Comparison of ENCODE assay signal across 30 cellular contexts in the genomic region with DNA sequence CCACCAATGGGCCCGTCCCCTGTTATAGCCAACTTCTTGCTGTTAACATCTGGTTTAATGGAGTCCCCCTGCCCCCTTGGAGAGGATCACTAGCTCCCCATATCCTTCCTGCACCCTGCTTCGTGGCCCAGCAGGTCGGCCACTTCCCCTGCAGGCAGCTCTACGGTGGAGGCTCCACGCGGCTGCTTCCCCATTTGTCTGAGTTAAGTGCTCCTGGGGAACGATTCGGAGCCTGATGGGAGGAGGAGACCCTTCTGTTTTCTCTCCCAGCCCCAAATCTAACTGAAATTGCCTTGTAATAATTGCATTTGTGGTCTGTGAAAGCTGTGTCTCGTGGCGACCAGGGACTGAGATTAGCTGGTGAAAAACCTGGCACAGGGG.
A peak's percentile ranks its signal among the peaks of the same experiment; 100 is the strongest.
DNase-seq lines count a peak whose midpoint lies in the region; ATAC-seq, FAIRE-seq and TF ChIP-seq lines count a peak whose summit lies in the region.
"Had no signal": no experiment of that assay in that cellular context is flagged by ENCODE, and none has a peak within 500 bp of the region (broad histone marks: within the 10 kb centered on the region; RNA-seq: fewer than 3 reads in every experiment).

No MANE protein-coding gene starts in this region.

- H3K9ac ChIP-seq in astrocyte (ENCODE audit: low read length) = no peak overlapping the region
- H3K9ac ChIP-seq: SK-N-SH had no signal

- no peak overlapping the region for H3K27ac ChIP-seq in astrocyte (ENCODE audit: low read depth, low read length)
- peak overlapping the region in 2 of 3 donors; percentile 55 to 56 for H3K27ac ChIP-seq in right lobe of liver
- no peak overlapping the region for H3K27ac ChIP-seq in naive thymus-derived CD4-positive, alpha-beta T cell (ENCODE audit: low read depth, low read length)
- H3K27ac ChIP-seq: brain microvascular endothelial cell, gastrocnemius medialis, hepatocyte, HL-60, tibial nerve, VCaP had no signal

- H3K36me3 ChIP-seq in astrocyte (ENCODE audit: insufficient read depth, low read length) (no peaks in the 10 kb centered on the region), right lobe of liver (no peaks in the 10 kb centered on the region)
- no peaks in the 10 kb centered on the region for H3K36me3 ChIP-seq in naive thymus-derived CD4-positive, alpha-beta T cell (ENCODE audit: control insufficient read depth in 2 of 3, insufficient read depth in 3 of 3, low read length in 3 of 3)
- H3K36me3 ChIP-seq: brain microvascular endothelial cell, gastrocnemius medialis, tibial nerve had no signal

- WGBS in right lobe of liver (ENCODE audit: insufficient coverage, low coverage, low lambda C conversion rate, missing lambda C conversion rate) = 33% methylated on average over 9 of the region's 10 CpGs

- H3K4me3 ChIP-seq in NB4 (ENCODE audit: low read depth, low read length) (no peak overlapping the region), astrocyte (ENCODE audit: insufficient read depth, low read depth, low read length) (no peak overlapping the region), right lobe of liver (no peak overlapping the region)
- H3K4me3 ChIP-seq in naive thymus-derived CD4-positive, alpha-beta T cell (ENCODE audit: low read length) = no peak overlapping the region
- H3K4me3 ChIP-seq: gastrocnemius medialis, hepatocyte, mucosa of descending colon, tibial nerve had no signal

- CTCF ChIA-PET in Calu3 (lab: Charles Lee) = interaction anchor here (0.6 to 4.5 kb wide), 5 partner anchors 15 to 1849 kb away, joined by 3 to 18 read pairs (median 8); no protein-coding TSS in a partner anchor
- CTCF ChIA-PET in naive thymus-derived CD4-positive, alpha-beta T cell (lab: Charles Lee) = no interaction called here

- H3K27me3 Mint-ChIP-seq in Calu3 (ENCODE audit: unreplicated experiment) (no peaks in the 10 kb centered on the region), astrocyte (ENCODE audit: low read depth, unreplicated experiment) (peaks cover 7% of the 10 kb centered on the region)
- H3K27me3 Mint-ChIP-seq in naive thymus-derived CD4-positive, alpha-beta T cell = peaks cover 4 to 31% (median 18%) of the 10 kb centered on the region in 5 donors
- H3K27me3 Mint-ChIP-seq: activated naive CD4-positive, alpha-beta T cell treated with anti-CD3 and anti-CD28 coated beads, Interleukin-2, amount 50 U/mL, for 24 hours had no signal

- no peak for TF ChIP-seq CTCF in Calu3 (IDR thresholded peaks at IDR 0.05; ENCODE audit: unreplicated experiment)
- TF ChIP-seq CTCF in NB4 (IDR thresholded peaks at IDR 0.05; ENCODE audit: low read depth, low read length) = no peak
- no peak for TF ChIP-seq CTCF in astrocyte (IDR thresholded peaks at IDR 0.05; ENCODE audit: insufficient read depth, low read depth, low read length)
- no peak for TF ChIP-seq CTCF in right lobe of liver (IDR thresholded peaks at IDR 0.05)

- H3K36me3 Mint-ChIP-seq in Calu3 (ENCODE audit: insufficient read depth, unreplicated experiment) (peaks cover 5% of the 10 kb centered on the region), astrocyte (ENCODE audit: low read depth, unreplicated experiment) (peaks cover 5% of the 10 kb centered on the region)
- H3K36me3 Mint-ChIP-seq in naive thymus-derived CD4-positive, alpha-beta T cell = no peaks in the 10 kb centered on the region
- H3K36me3 Mint-ChIP-seq: activated naive CD4-positive, alpha-beta T cell treated with anti-CD3 and anti-CD28 coated beads, Interleukin-2, amount 50 U/mL, for 24 hours; natural killer cell treated with Interleukin-12 subunit alpha and Interleukin-12 subunit beta and Interleukin-15 and Interleukin-18, amount 100 ng/mL, for 72 hours; stimulated activated effector memory CD8-positive, alpha-beta T cell treated with anti-CD3 and anti-CD28 coated beads, Interleukin-12 subunit alpha, Interleukin-12 subunit beta, amount 100 ng/mL, for 72 hours had no signal

- H3K9me3 Mint-ChIP-seq in Calu3 (ENCODE audit: low read depth, unreplicated experiment) (no peaks in the 10 kb centered on the region), astrocyte (ENCODE audit: unreplicated experiment) (no peaks in the 10 kb centered on the region)
- H3K9me3 Mint-ChIP-seq in naive thymus-derived CD4-positive, alpha-beta T cell = no peaks in the 10 kb centered on the region
- H3K9me3 Mint-ChIP-seq: activated naive CD4-positive, alpha-beta T cell treated with anti-CD3 and anti-CD28 coated beads, Interleukin-2, amount 50 U/mL, for 24 hours; natural killer cell treated with Interleukin-12 subunit alpha and Interleukin-12 subunit beta and Interleukin-15 and Interleukin-18, amount 100 ng/mL, for 72 hours; stimulated activated effector memory CD8-positive, alpha-beta T cell treated with anti-CD3 and anti-CD28 coated beads, Interleukin-12 subunit alpha, Interleukin-12 subunit beta, amount 100 ng/mL, for 72 hours had no signal

- H3K4me1 ChIP-seq in astrocyte (ENCODE audit: insufficient read depth, low read length) (no peaks in the 10 kb centered on the region), right lobe of liver (peaks cover 0 to 40% (median 20%) of the 10 kb centered on the region in 4 donors)
- no peaks in the 10 kb centered on the region for H3K4me1 ChIP-seq in naive thymus-derived CD4-positive, alpha-beta T cell (ENCODE audit: control insufficient read depth in 2 of 2, insufficient read depth in 2 of 2, low read length in 2 of 2)
- H3K4me1 ChIP-seq: gastrocnemius medialis had no signal

- TF ChIP-seq POLR2A in NB4 (IDR thresholded peaks at IDR 0.05; ENCODE audit: extremely low read depth, insufficient read length) (no peak), right lobe of liver (IDR thresholded peaks at IDR 0.05) (no peak)

- H3K9me3 ChIP-seq in astrocyte (ENCODE audit: insufficient read depth, low read depth, low read length) (no peaks in the 10 kb centered on the region), right lobe of liver (no peaks in the 10 kb centered on the region)
- no peaks in the 10 kb centered on the region for H3K9me3 ChIP-seq in naive thymus-derived CD4-positive, alpha-beta T cell (ENCODE audit: control insufficient read depth in 2 of 3, low read length in 3 of 3)
- H3K9me3 ChIP-seq: gastrocnemius medialis, mucosa of descending colon, SK-N-SH, tibial nerve had no signal

- no peak for DNase-seq in Calu3
- peak; percentile 59 for DNase-seq in NB4 (ENCODE audit: low read depth)
- no peak for DNase-seq in astrocyte (ENCODE audit: low read depth)
- no peak for DNase-seq in right lobe of liver
- no peak for DNase-seq in GM03348 (ENCODE audit: low spot score)
- DNase-seq in naive thymus-derived CD4-positive, alpha-beta T cell = no peak
- DNase-seq in NCI-H1694 (lab: John Stamatoyannopoulos, UW) = no peak
- DNase-seq: activated CD4-positive, alpha-beta T cell treated with anti-CD3 and anti-CD28 coated beads for 4 hours; activated CD8-positive, alpha-beta T cell treated with anti-CD3 and anti-CD28 coated beads, Interleukin-2, amount 10 ng/mL, durations not matched to agents 7 days and 5 days; amniotic stem cell; brain microvascular endothelial cell; cerebellar nuclear complex; COR-L47; DMS79 treated with DMSO at 0.1 percent for 48 hours; gastrocnemius medialis; GF-D8; mucosa of descending colon; NCI-H187; NCI-H510A treated with DMSO at 0.1 percent for 48 hours; SK-N-SH; T-helper 2 cell had no signal

- no TSS peak for BruUV-seq in Calu3 (replicated peaks; lab: Mats Ljungman, UMichigan)

- intact Hi-C loops in Calu3 (cut with micrococcal nuclease; ENCODE audit: unreplicated experiment) (no loop called here), right lobe of liver (cut with DNase I) (no loop called here)
- intact Hi-C loops in naive thymus-derived CD4-positive, alpha-beta T cell (cut with micrococcal nuclease) = no loop called here

- no peaks in the 10 kb centered on the region for H3K79me2 ChIP-seq in astrocyte (ENCODE audit: insufficient read depth, low read length)
- H3K79me2 ChIP-seq: hepatocyte had no signal

- no peak overlapping the region for H3K4me2 ChIP-seq in astrocyte (ENCODE audit: low read length)
- H3K4me2 ChIP-seq: SK-N-SH had no signal

- ATAC-seq in right lobe of liver = no peak
- ATAC-seq in HG03565 (IDR thresholded peaks at IDR 0.05; ENCODE audit: unreplicated experiment) = no peak
- no peak for ATAC-seq in naive thymus-derived CD4-positive, alpha-beta T cell
- ATAC-seq: activated CD8-positive, alpha-beta T cell treated with anti-CD3 and anti-CD28 coated beads, Interleukin-2, amount 10 ng/mL, durations not matched to agents 7 days and 5 days; gastrocnemius medialis; stimulated activated effector memory CD8-positive, alpha-beta T cell treated with anti-CD3 and anti-CD28 coated beads, Interleukin-12 subunit alpha, Interleukin-12 subunit beta, amount 100 ng/mL, for 72 hours had no signal

- H3K4me3 Mint-ChIP-seq in Calu3 (ENCODE audit: low read depth, unreplicated experiment) (peak overlapping the region; percentile 36), astrocyte (ENCODE audit: unreplicated experiment) (no peak overlapping the region)
- H3K4me3 Mint-ChIP-seq in naive thymus-derived CD4-positive, alpha-beta T cell = no peak overlapping the region
- H3K4me3 Mint-ChIP-seq: activated CD8-positive, alpha-beta T cell treated with anti-CD3 and anti-CD28 coated beads, Interleukin-2, amount 10 ng/mL, durations not matched to agents 7 days and 5 days; activated naive CD4-positive, alpha-beta T cell treated with anti-CD3 and anti-CD28 coated beads, Interleukin-2, amount 50 U/mL, for 24 hours; natural killer cell treated with Interleukin-12 subunit alpha and Interleukin-12 subunit beta and Interleukin-15 and Interleukin-18, amount 100 ng/mL, for 72 hours; stimulated activated effector memory CD8-positive, alpha-beta T cell treated with anti-CD3 and anti-CD28 coated beads, Interleukin-12 subunit alpha, Interleukin-12 subunit beta, amount 100 ng/mL, for 72 hours had no signal

- peaks cover 20% of the 10 kb centered on the region for H3K4me1 Mint-ChIP-seq in Calu3 (ENCODE audit: low read depth, unreplicated experiment)
- H3K4me1 Mint-ChIP-seq in astrocyte (ENCODE audit: low read depth, unreplicated experiment) = peaks cover 5% of the 10 kb centered on the region
- peaks cover 0 to 3% (median 0%) of the 10 kb centered on the region in 7 donors for H3K4me1 Mint-ChIP-seq in naive thymus-derived CD4-positive, alpha-beta T cell
- H3K4me1 Mint-ChIP-seq: activated naive CD4-positive, alpha-beta T cell treated with anti-CD3 and anti-CD28 coated beads, Interleukin-2, amount 50 U/mL, for 24 hours had no signal

- no peaks in the 10 kb centered on the region for H4K20me1 ChIP-seq in astrocyte (ENCODE audit: insufficient read depth, low read length)

- POLR2A ChIA-PET in naive thymus-derived CD4-positive, alpha-beta T cell (lab: Charles Lee) = no interaction called here

- no peak overlapping the region for H2AFZ ChIP-seq in astrocyte (ENCODE audit: low read depth, low read length)
- H2AFZ ChIP-seq: hepatocyte had no signal

- H3K27ac Mint-ChIP-seq in Calu3 (ENCODE audit: unreplicated experiment) (no peak overlapping the region), astrocyte (ENCODE audit: unreplicated experiment) (peak overlapping the region; percentile 28)
- no peak overlapping the region for H3K27ac Mint-ChIP-seq in naive thymus-derived CD4-positive, alpha-beta T cell
- H3K27ac Mint-ChIP-seq: activated CD8-positive, alpha-beta T cell treated with anti-CD3 and anti-CD28 coated beads, Interleukin-2, amount 10 ng/mL, durations not matched to agents 7 days and 5 days; activated naive CD4-positive, alpha-beta T cell treated with anti-CD3 and anti-CD28 coated beads, Interleukin-2, amount 50 U/mL, for 24 hours; natural killer cell treated with Interleukin-12 subunit alpha and Interleukin-12 subunit beta and Interleukin-15 and Interleukin-18, amount 100 ng/mL, for 72 hours; stimulated activated effector memory CD8-positive, alpha-beta T cell treated with anti-CD3 and anti-CD28 coated beads, Interleukin-12 subunit alpha, Interleukin-12 subunit beta, amount 100 ng/mL, for 72 hours had no signal

- FAIRE-seq in astrocyte (lab: Jason Lieb, UNC) = no peak
- FAIRE-seq: endothelial cell of umbilical vein had no signal

- H3K27me3 ChIP-seq in astrocyte (ENCODE audit: insufficient read depth, low read length) (peaks cover 3% of the 10 kb centered on the region), right lobe of liver (no peaks in the 10 kb centered on the region)
- H3K27me3 ChIP-seq in naive thymus-derived CD4-positive, alpha-beta T cell (ENCODE audit: control insufficient read depth in 2 of 2, insufficient read depth in 2 of 2, low read length in 2 of 2) = no peaks in the 10 kb centered on the region
- H3K27me3 ChIP-seq: brain microvascular endothelial cell, hepatocyte, tibial nerve had no signal

Comparison
In these comparisons a context has a peak if more than half of its experiments do, and no peak if none do; other contexts are left out.
1. H3K27ac ChIP-seq: peak in right lobe of liver (2 of 3); none in astrocyte (single experiment) and naive thymus-derived CD4-positive, alpha-beta T cell (single experiment).